ENCODE assay signal across 14 cellular contexts in genomic region chr2:197008229-197008628, GRCh38.
DNase-seq lines count a peak whose midpoint lies in the region; ATAC-seq and TF ChIP-seq lines count a peak whose summit lies in the region.
"Had no signal": no experiment of that assay in that cellular context is flagged by ENCODE, and none has a peak within 500 bp of the region (broad histone marks: within the 10 kb centered on the region; RNA-seq: fewer than 3 reads in every experiment).

No MANE protein-coding gene starts in this region.

- peak overlapping the region; percentile 81 for H3K27ac Mint-ChIP-seq in activated naive CD4-positive, alpha-beta T cell treated with anti-CD3 and anti-CD28 coated beads, Interleukin-2, amount 50 U/mL, for 24 hours
- peak overlapping the region; percentile 60 for H3K27ac Mint-ChIP-seq in stimulated activated effector memory CD8-positive, alpha-beta T cell treated with anti-CD3 and anti-CD28 coated beads, Interleukin-12 subunit alpha, Interleukin-12 subunit beta, amount 100 ng/mL, for 72 hours

- H3K36me3 Mint-ChIP-seq in activated naive CD4-positive, alpha-beta T cell treated with anti-CD3 and anti-CD28 coated beads, Interleukin-2, amount 50 U/mL, for 24 hours, result peaks cover 8% of the 10 kb centered on the region
- peaks cover 94% of the 10 kb centered on the region for H3K36me3 Mint-ChIP-seq in stimulated activated effector memory CD8-positive, alpha-beta T cell treated with anti-CD3 and anti-CD28 coated beads, Interleukin-12 subunit alpha, Interleukin-12 subunit beta, amount 100 ng/mL, for 72 hours

- H3K4me1 ChIP-seq in aorta (ENCODE audit: control insufficient read depth in 1 of 2, insufficient read depth in 2 of 2, low read length in 2 of 2), result no peaks in the 10 kb centered on the region

- no peak overlapping the region for H3K27ac ChIP-seq in aorta (ENCODE audit: low read depth in 1 of 2, low read length in 2 of 2)

- H3K27me3 Mint-ChIP-seq in activated naive CD4-positive, alpha-beta T cell treated with anti-CD3 and anti-CD28 coated beads, Interleukin-2, amount 50 U/mL, for 24 hours, result no peaks in the 10 kb centered on the region

- DNase-seq in activated naive CD4-positive, alpha-beta T cell treated with Interleukin-2 at 50 U/mL for 16 hours, result no peak
- DNase-seq in SK-MEL-5 (ENCODE audit: low read depth, low spot score), result peak; percentile 22
- peak; percentile 70 for DNase-seq in fibroblast of pulmonary artery (ENCODE audit: low read depth)
- DNase-seq in stimulated activated effector memory CD8-positive, alpha-beta T cell treated with anti-CD3 and anti-CD28 coated beads, Interleukin-12 subunit alpha, Interleukin-12 subunit beta, amount 100 ng/mL, for 72 hours (ENCODE audit: low spot score in 2 of 2), result no peak
- DNase-seq in aorta, result no peak
- DNase-seq in iPS-NIHi11 (ENCODE audit: low spot score), result no peak
- DNase-seq: activated CD4-positive, alpha-beta T cell treated with anti-CD3 and anti-CD28 coated beads for 1 hour; activated naive CD4-positive, alpha-beta T cell; mucosa of descending colon; NCI-H1092 treated with DMSO at 0.1 percent for 48 hours; right cardiac atrium had no signal

- intact Hi-C loops in aorta (cut with DNase I), result no loop called here

- WGBS in aorta, 2 donors, result 47 to 71% methylated on average over 2 of the region's 2 CpGs

- no peak overlapping the region for H3K4me3 Mint-ChIP-seq in activated naive CD4-positive, alpha-beta T cell treated with anti-CD3 and anti-CD28 coated beads, Interleukin-2, amount 50 U/mL, for 24 hours
- no peak overlapping the region for H3K4me3 Mint-ChIP-seq in stimulated activated effector memory CD8-positive, alpha-beta T cell treated with anti-CD3 and anti-CD28 coated beads, Interleukin-12 subunit alpha, Interleukin-12 subunit beta, amount 100 ng/mL, for 72 hours

- no peaks in the 10 kb centered on the region for H3K9me3 Mint-ChIP-seq in activated naive CD4-positive, alpha-beta T cell treated with anti-CD3 and anti-CD28 coated beads, Interleukin-2, amount 50 U/mL, for 24 hours
- H3K9me3 Mint-ChIP-seq in stimulated activated effector memory CD8-positive, alpha-beta T cell treated with anti-CD3 and anti-CD28 coated beads, Interleukin-12 subunit alpha, Interleukin-12 subunit beta, amount 100 ng/mL, for 72 hours, result no peaks in the 10 kb centered on the region

- H3K27me3 ChIP-seq in aorta (ENCODE audit: control insufficient read depth in 1 of 2, insufficient read depth in 2 of 2, low read length in 1 of 2), result no peaks in the 10 kb centered on the region
- H3K27me3 ChIP-seq: dorsolateral prefrontal cortex had no signal

- in situ Hi-C loops in SK-MEL-5 (cut with HindIII; ENCODE audit: low pct_unique_long_range_greater_than_20kb, low sequenced_read_pairs), result no loop called here

- no peak for ATAC-seq in stimulated activated effector memory CD8-positive, alpha-beta T cell treated with anti-CD3 and anti-CD28 coated beads, Interleukin-12 subunit alpha, Interleukin-12 subunit beta, amount 100 ng/mL, for 72 hours
- ATAC-seq in aorta (ENCODE audit: low FRiP score), result no peak
- ATAC-seq in GM18498 (IDR thresholded peaks at IDR 0.05; ENCODE audit: unreplicated experiment), result no peak
- ATAC-seq: mucosa of descending colon, right cardiac atrium had no signal

- H3K9me3 ChIP-seq in aorta (ENCODE audit: control insufficient read depth, low read length), result no peaks in the 10 kb centered on the region
- H3K9me3 ChIP-seq: mucosa of descending colon had no signal

- no peak overlapping the region for H3K4me3 ChIP-seq in fibroblast of pulmonary artery (replicated peaks; ENCODE audit: low read depth, low read length)
- no peak overlapping the region for H3K4me3 ChIP-seq in aorta (ENCODE audit: low read length in 2 of 2)
- H3K4me3 ChIP-seq: dorsolateral prefrontal cortex, mucosa of descending colon had no signal

- no peak for TF ChIP-seq CTCF in fibroblast of pulmonary artery (IDR thresholded peaks at IDR 0.05; ENCODE audit: low read length, missing control alignments)

- H3K36me3 ChIP-seq in aorta (ENCODE audit: control insufficient read depth in 1 of 2, insufficient read depth in 2 of 2, low read length in 1 of 2), result peaks cover 4% of the 10 kb centered on the region in 2 donors

- peaks cover 7% of the 10 kb centered on the region for H3K4me1 Mint-ChIP-seq in activated naive CD4-positive, alpha-beta T cell treated with anti-CD3 and anti-CD28 coated beads, Interleukin-2, amount 50 U/mL, for 24 hours
- peaks cover 7% of the 10 kb centered on the region for H3K4me1 Mint-ChIP-seq in stimulated activated effector memory CD8-positive, alpha-beta T cell treated with anti-CD3 and anti-CD28 coated beads, Interleukin-12 subunit alpha, Interleukin-12 subunit beta, amount 100 ng/mL, for 72 hours

Comparison
In these comparisons a context has a peak if more than half of its experiments do, and no peak if none do; other contexts are left out.
1. DNase-seq: peak in SK-MEL-5 (single experiment) and fibroblast of pulmonary artery (single experiment); none in activated naive CD4-positive, alpha-beta T cell treated with Interleukin-2 at 50 U/mL for 16 hours (single experiment), stimulated activated effector memory CD8-positive, alpha-beta T cell treated with anti-CD3 and anti-CD28 coated beads, Interleukin-12 subunit alpha, Interleukin-12 subunit beta, amount 100 ng/mL, for 72 hours (0 of 2), aorta (0 of 2) and iPS-NIHi11 (single experiment).